Comparison of ENCODE assay signal across 15 cellular contexts in the genomic region with DNA sequence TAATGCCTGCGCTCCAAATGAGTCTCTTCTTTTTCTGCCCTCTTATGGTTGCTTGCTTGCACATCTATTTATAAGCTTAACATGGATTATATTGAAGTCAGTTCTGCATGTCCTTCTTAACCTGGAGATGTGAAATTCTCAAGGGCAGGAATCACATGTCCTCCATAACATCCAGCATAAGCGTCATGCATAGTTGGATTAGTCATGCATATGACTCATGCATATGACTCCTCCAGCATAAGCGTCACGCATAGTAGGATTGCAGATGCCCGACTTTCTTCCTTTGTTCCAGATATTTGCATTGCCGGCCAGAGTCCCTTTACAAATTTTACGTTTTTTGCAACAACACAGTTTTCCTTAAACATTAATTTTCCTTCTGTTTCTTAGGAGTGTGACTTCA.
DNase-seq lines count a peak whose midpoint lies in the region; ATAC-seq and TF ChIP-seq lines count a peak whose summit lies in the region.
"Had no signal": no experiment of that assay in that cellular context is flagged by ENCODE, and none has a peak within 500 bp of the region (broad histone marks: within the 10 kb centered on the region; RNA-seq: fewer than 3 reads in every experiment).

No MANE protein-coding gene starts in this region.

- H3K27ac Mint-ChIP-seq in HFFc6: no peak overlapping the region; the same call in 1 of the 2 replicates
- H3K27ac Mint-ChIP-seq: brain, progenitor cell of endocrine pancreas had no signal

- CTCF ChIA-PET in RWPE1 (lab: Yijun Ruan, JAX): no interaction called here

- H3K36me3 Mint-ChIP-seq in HFFc6 (ENCODE audit: low read depth): peaks cover 16% of the 10 kb centered on the region

- no peak overlapping the region for H3K4me3 Mint-ChIP-seq in HFFc6
- H3K4me3 Mint-ChIP-seq: brain had no signal

- H3K4me3 ChIP-seq in AG10803 (ENCODE audit: low read length): no peak overlapping the region
- H3K4me3 ChIP-seq in fibroblast of mammary gland (ENCODE audit: control insufficient read depth, low read depth, low read length): no peak overlapping the region
- H3K4me3 ChIP-seq: thoracic aorta had no signal

- TF ChIP-seq CTCF in AG10803 (conservative IDR thresholded peaks at IDR 0.05; ENCODE audit: low read length): no peak
- TF ChIP-seq CTCF in HFFc6 (IDR thresholded peaks at IDR 0.05): no peak
- no peak for TF ChIP-seq CTCF in RWPE1 (conservative IDR thresholded peaks at IDR 0.05; ENCODE audit: low read depth)
- TF ChIP-seq CTCF in fibroblast of mammary gland (conservative IDR thresholded peaks at IDR 0.05; ENCODE audit: control insufficient read depth, insufficient read depth, low read depth, low read length): no peak

- no peak for ATAC-seq in GM19467 (IDR thresholded peaks at IDR 0.05; ENCODE audit: unreplicated experiment)

- DNase-seq in AG10803 (ENCODE audit: low read depth): peak; percentile 14
- peak; percentile 66 for DNase-seq in HFFc6
- peak; percentile 82 for DNase-seq in RWPE1 (ENCODE audit: low spot score)
- DNase-seq in fibroblast of mammary gland (ENCODE audit: low read depth): peak; percentile 92
- DNase-seq in iPS-NIHi7 (ENCODE audit: extremely low spot score): no peak
- no peak for DNase-seq in SHP77 treated with DMSO at 0.1 percent for 48 hours (lab: John Stamatoyannopoulos, UW)
- no peak for DNase-seq in Ammon's horn (ENCODE audit: low spot score)
- DNase-seq: activated CD8-positive, alpha-beta memory T cell treated with anti-CD3 and anti-CD28 coated beads for 24 hours; activated effector memory CD4-positive, alpha-beta T cell treated with anti-CD3 and anti-CD28 coated beads, Interleukin-2, amount 50 U/mL, for 16 hours; effector memory CD4-positive, alpha-beta T cell; kidney glomerular epithelial cell had no signal

- POLR2A ChIA-PET in RWPE1 (lab: Yijun Ruan, JAX; ENCODE audit: low non-redundant PET): no interaction called here

- peaks cover 16% of the 10 kb centered on the region for H3K4me1 Mint-ChIP-seq in HFFc6 (ENCODE audit: low read depth)
- H3K4me1 Mint-ChIP-seq: brain had no signal

- peaks cover 2% of the 10 kb centered on the region; the same call in 1 of the 2 replicates for H3K27me3 Mint-ChIP-seq in HFFc6 (ENCODE audit: insufficient read depth)
- H3K27me3 Mint-ChIP-seq: progenitor cell of endocrine pancreas had no signal

- H3K27ac ChIP-seq in RWPE1: no peak overlapping the region
- H3K27ac ChIP-seq: thoracic aorta had no signal

- peaks cover 19% of the 10 kb centered on the region for H3K9me3 Mint-ChIP-seq in HFFc6

Comparison
In these comparisons a context has a peak if more than half of its experiments do, and no peak if none do; other contexts are left out.
1. DNase-seq: peak in AG10803 (single experiment), HFFc6 (single experiment), RWPE1 (single experiment) and fibroblast of mammary gland (single experiment); none in iPS-NIHi7 (single experiment), SHP77 treated with DMSO at 0.1 percent for 48 hours (single experiment) and Ammon's horn (single experiment).